8 cellular contexts compared by ENCODE assay signal in genomic region chr14:105069887-105070759, GRCh38. TPM values are rescaled to one million over a fixed set of nuclear protein-coding genes. Genes with fewer than 3 reads are reported as not detected.
DNase-seq lines count a peak whose midpoint lies in the region; ATAC-seq lines count a peak whose summit lies in the region.

No MANE protein-coding gene starts in this region.

- no peaks in the 10 kb centered on the region for H3K27me3 Mint-ChIP-seq in activated naive CD4-positive, alpha-beta T cell treated with anti-CD3 and anti-CD28 coated beads for 36 hours (ENCODE audit: low read depth)

- H3K4me3 Mint-ChIP-seq in activated naive CD4-positive, alpha-beta T cell treated with anti-CD3 and anti-CD28 coated beads for 36 hours = no peak overlapping the region

- H3K27ac Mint-ChIP-seq in activated naive CD4-positive, alpha-beta T cell treated with anti-CD3 and anti-CD28 coated beads for 36 hours = peak overlapping the region; percentile 79

- peak; percentile 55 for DNase-seq in AG08396 (ENCODE audit: low spot score)
- peak; percentile 83 for DNase-seq in activated naive CD4-positive, alpha-beta T cell treated with anti-CD3 and anti-CD28 coated beads for 36 hours
- DNase-seq in posterior vena cava (ENCODE audit: low spot score) = peak; percentile 84
- DNase-seq in effector CD8-positive, alpha-beta T cell (lab: John Stamatoyannopoulos, UW) = no peak
- DNase-seq in NCI-H1417 treated with DMSO at 0.1 percent for 48 hours (lab: John Stamatoyannopoulos, UW) = no peak
- no peak for DNase-seq in NCI-H1092 treated with DMSO at 0.1 percent for 48 hours (lab: John Stamatoyannopoulos, UW)

- no peaks in the 10 kb centered on the region for H3K36me3 Mint-ChIP-seq in activated naive CD4-positive, alpha-beta T cell treated with anti-CD3 and anti-CD28 coated beads for 36 hours (ENCODE audit: low read depth)

- no peaks in the 10 kb centered on the region for H3K9me3 Mint-ChIP-seq in activated naive CD4-positive, alpha-beta T cell treated with anti-CD3 and anti-CD28 coated beads for 36 hours

- CTCF ChIA-PET in activated naive CD4-positive, alpha-beta T cell treated with anti-CD3 and anti-CD28 coated beads for 36 hours (lab: Charles Lee) = interaction anchor here (0.8 to 5.6 kb wide), 3 partner anchors 17 to 59 kb away, joined by 3 to 23 read pairs (median 10); no protein-coding TSS in a partner anchor

- intact Hi-C loops in activated naive CD4-positive, alpha-beta T cell treated with anti-CD3 and anti-CD28 coated beads for 36 hours (cut with micrococcal nuclease) = loop anchor here (1.0 to 10.0 kb wide), 5 partner anchors 11 to 942 kb away; partner anchors contain the start of gene SIVA1
- intact Hi-C loops in posterior vena cava (cut with DNase I) = no loop called here

- ATAC-seq in GM18867 (IDR thresholded peaks at IDR 0.05; ENCODE audit: unreplicated experiment) = peak; percentile 29
- ATAC-seq in HG03159 (IDR thresholded peaks at IDR 0.05; ENCODE audit: unreplicated experiment) = peak; percentile 34

- H3K4me1 Mint-ChIP-seq in activated naive CD4-positive, alpha-beta T cell treated with anti-CD3 and anti-CD28 coated beads for 36 hours (ENCODE audit: low read depth) = peaks cover 56% of the 10 kb centered on the region

RNA-seq across cellular contexts. Expression of gene GPR132, which starts 4.9 kb away (rescaled TPM):
- 10 to 100 TPM; 11.3 to 15.3 TPM for total RNA-seq in activated naive CD4-positive, alpha-beta T cell treated with anti-CD3 and anti-CD28 coated beads for 36 hours
- 1 to 10 TPM; 1.8 to 3.1 TPM for total RNA-seq in posterior vena cava

RNA-seq across cellular contexts. Expression of gene CDCA4, which starts 49.2 kb away (rescaled TPM):
- 10 to 100 TPM; 59.6 to 60.4 TPM for total RNA-seq in activated naive CD4-positive, alpha-beta T cell treated with anti-CD3 and anti-CD28 coated beads for 36 hours
- 1 to 10 TPM; 4.3 to 4.8 TPM for total RNA-seq in posterior vena cava

Comparison
In these comparisons a context has a peak if more than half of its experiments do, and no peak if none do; other contexts are left out.
1. DNase-seq: peak in AG08396 (single experiment), activated naive CD4-positive, alpha-beta T cell treated with anti-CD3 and anti-CD28 coated beads for 36 hours (single experiment) and posterior vena cava (single experiment); none in effector CD8-positive, alpha-beta T cell (single experiment), NCI-H1417 treated with DMSO at 0.1 percent for 48 hours (single experiment) and NCI-H1092 treated with DMSO at 0.1 percent for 48 hours (single experiment).
2. RNA of gene CDCA4, which starts 49.2 kb away (total RNA-seq): 59.6 to 60.4 TPM in activated naive CD4-positive, alpha-beta T cell treated with anti-CD3 and anti-CD28 coated beads for 36 hours; 4.3 to 4.8 TPM in posterior vena cava; every median in the first group is over 10 times any median in the second.